In genomic region chr1:6614019-6614952, GRCh38 we compare ENCODE assay signal across 8 cellular contexts. TPM values are rescaled to one million over a fixed set of nuclear protein-coding genes. Genes with fewer than 3 reads are reported as not detected.
DNase-seq lines count a peak whose midpoint lies in the region; ATAC-seq, FAIRE-seq and TF ChIP-seq lines count a peak whose summit lies in the region.

No MANE protein-coding gene starts in this region.

- H3K36me3 Mint-ChIP-seq in activated T-helper 1 cell treated with anti-CD3 and anti-CD28 coated beads, Interleukin-12 subunit alpha, Interleukin-12 subunit beta, Interleukin-2, Interleukin-4 antibody, amounts not matched to agents 30 ng/mL and 10 ng/mL and 1 ng/mL, durations not matched to agents 14 hours and 24 hours and 36 hours (ENCODE audit: low read depth), result peaks cover 11% of the 10 kb centered on the region
- peaks cover 12% of the 10 kb centered on the region for H3K36me3 Mint-ChIP-seq in nephron (ENCODE audit: low read depth)

- peak overlapping the region; percentile 97 for H3K27ac ChIP-seq in vagina

- H3K27me3 ChIP-seq in vagina, result no peaks in the 10 kb centered on the region

- H3K4me3 ChIP-seq in LNCaP clone FGC (ENCODE audit: low read depth, low read length) (peak overlapping the region; percentile 64), fibroblast of mammary gland (ENCODE audit: control insufficient read depth, low read depth, low read length) (peak overlapping the region; percentile 61), vagina (peak overlapping the region; percentile 85 to 98)

- TF ChIP-seq POLR2A in vagina (IDR thresholded peaks at IDR 0.05), result no peak

- peaks cover 24% of the 10 kb centered on the region for H3K4me1 Mint-ChIP-seq in activated T-helper 1 cell treated with anti-CD3 and anti-CD28 coated beads, Interleukin-12 subunit alpha, Interleukin-12 subunit beta, Interleukin-2, Interleukin-4 antibody, amounts not matched to agents 30 ng/mL and 10 ng/mL and 1 ng/mL, durations not matched to agents 14 hours and 24 hours and 36 hours (ENCODE audit: low read depth)
- H3K4me1 Mint-ChIP-seq in nephron, result peaks cover 31% of the 10 kb centered on the region

- TF ChIP-seq CTCF in D721Med (IDR thresholded peaks at IDR 0.05; ENCODE audit: insufficient read depth, missing control alignments), result no peak
- TF ChIP-seq CTCF in LNCaP clone FGC (IDR thresholded peaks at IDR 0.05; ENCODE audit: control insufficient read depth, extremely low read depth, insufficient read depth), result no peak
- no peak for TF ChIP-seq CTCF in fibroblast of mammary gland (conservative IDR thresholded peaks at IDR 0.05; ENCODE audit: control insufficient read depth, insufficient read depth, low read depth, low read length)
- no peak for TF ChIP-seq CTCF in nephron (IDR thresholded peaks at IDR 0.05; ENCODE audit: unreplicated experiment in 3 of 3)
- TF ChIP-seq CTCF in vagina (IDR thresholded peaks at IDR 0.05), result no peak

- peak overlapping the region; percentile 44 for H3K27ac Mint-ChIP-seq in activated T-helper 1 cell treated with anti-CD3 and anti-CD28 coated beads, Interleukin-12 subunit alpha, Interleukin-12 subunit beta, Interleukin-2, Interleukin-4 antibody, amounts not matched to agents 30 ng/mL and 10 ng/mL and 1 ng/mL, durations not matched to agents 14 hours and 24 hours and 36 hours
- no peak overlapping the region for H3K27ac Mint-ChIP-seq in nephron

- DNase-seq in D721Med (ENCODE audit: insufficient read length, low spot score) (peak; percentile 50), LNCaP clone FGC (ENCODE audit: low read depth) (no peak), fibroblast of mammary gland (ENCODE audit: low read depth) (no peak), vagina (ENCODE audit: extremely low spot score in 2 of 2) (no peak), NCI-H2029 treated with DMSO at 0.1 percent for 48 hours (lab: John Stamatoyannopoulos, UW) (no peak)
- peak; percentile 62 for DNase-seq in activated T-helper 1 cell treated with anti-CD3 and anti-CD28 coated beads, Interleukin-12 subunit alpha, Interleukin-12 subunit beta, Interleukin-2, Interleukin-4 antibody, amounts not matched to agents 30 ng/mL and 10 ng/mL and 1 ng/mL, durations not matched to agents 14 hours and 24 hours and 36 hours (ENCODE audit: low spot score)

- peaks cover 0 to 13% of the 10 kb centered on the region in 2 donors for H3K36me3 ChIP-seq in vagina

- no peaks in the 10 kb centered on the region for H3K9me3 ChIP-seq in vagina

- FAIRE-seq in D721Med (lab: Jason Lieb, UNC), result no peak

- H3K4me1 ChIP-seq in vagina, result peaks cover 48% of the 10 kb centered on the region

- H3K27me3 Mint-ChIP-seq in activated T-helper 1 cell treated with anti-CD3 and anti-CD28 coated beads, Interleukin-12 subunit alpha, Interleukin-12 subunit beta, Interleukin-2, Interleukin-4 antibody, amounts not matched to agents 30 ng/mL and 10 ng/mL and 1 ng/mL, durations not matched to agents 14 hours and 24 hours and 36 hours (ENCODE audit: insufficient read depth), result peaks cover 4% of the 10 kb centered on the region
- H3K27me3 Mint-ChIP-seq in nephron (ENCODE audit: low read depth), result no peaks in the 10 kb centered on the region

- intact Hi-C loops in activated T-helper 1 cell treated with anti-CD3 and anti-CD28 coated beads, Interleukin-12 subunit alpha, Interleukin-12 subunit beta, Interleukin-2, Interleukin-4 antibody, amounts not matched to agents 30 ng/mL and 10 ng/mL and 1 ng/mL, durations not matched to agents 14 hours and 24 hours and 36 hours (cut with micrococcal nuclease), result no loop called here
- intact Hi-C loops in vagina (cut with DNase I), result no loop called here

- ATAC-seq in HG02885 (IDR thresholded peaks at IDR 0.05; ENCODE audit: poor library complexity, unreplicated experiment), result no peak

- peak overlapping the region; percentile 80 for H3K4me3 Mint-ChIP-seq in activated T-helper 1 cell treated with anti-CD3 and anti-CD28 coated beads, Interleukin-12 subunit alpha, Interleukin-12 subunit beta, Interleukin-2, Interleukin-4 antibody, amounts not matched to agents 30 ng/mL and 10 ng/mL and 1 ng/mL, durations not matched to agents 14 hours and 24 hours and 36 hours
- H3K4me3 Mint-ChIP-seq in nephron, result peak overlapping the region; percentile 86 to 93 (median 92)

- H3K9me3 Mint-ChIP-seq in activated T-helper 1 cell treated with anti-CD3 and anti-CD28 coated beads, Interleukin-12 subunit alpha, Interleukin-12 subunit beta, Interleukin-2, Interleukin-4 antibody, amounts not matched to agents 30 ng/mL and 10 ng/mL and 1 ng/mL, durations not matched to agents 14 hours and 24 hours and 36 hours, result no peaks in the 10 kb centered on the region
- H3K9me3 Mint-ChIP-seq in nephron, result no peaks in the 10 kb centered on the region

RNA-seq across cellular contexts. Expression of gene PHF13, which starts 0.8 kb away (rescaled TPM):
- total RNA-seq in activated T-helper 1 cell treated with anti-CD3 and anti-CD28 coated beads, Interleukin-12 subunit alpha, Interleukin-12 subunit beta, Interleukin-2, Interleukin-4 antibody, amounts not matched to agents 30 ng/mL and 10 ng/mL and 1 ng/mL, durations not matched to agents 14 hours and 24 hours and 36 hours, result 18.8 and 19.5 TPM in 2 replicates
- 21.6 TPM for total RNA-seq in vagina

RNA-seq across cellular contexts. Expression of gene THAP3, which starts 10.4 kb away (rescaled TPM):
- total RNA-seq in activated T-helper 1 cell treated with anti-CD3 and anti-CD28 coated beads, Interleukin-12 subunit alpha, Interleukin-12 subunit beta, Interleukin-2, Interleukin-4 antibody, amounts not matched to agents 30 ng/mL and 10 ng/mL and 1 ng/mL, durations not matched to agents 14 hours and 24 hours and 36 hours, result 22.2 and 23.5 TPM in 2 replicates
- total RNA-seq in vagina, result 29.0 TPM

RNA-seq across cellular contexts. Expression of gene KLHL21, which starts 11.6 kb away (rescaled TPM):
- total RNA-seq in activated T-helper 1 cell treated with anti-CD3 and anti-CD28 coated beads, Interleukin-12 subunit alpha, Interleukin-12 subunit beta, Interleukin-2, Interleukin-4 antibody, amounts not matched to agents 30 ng/mL and 10 ng/mL and 1 ng/mL, durations not matched to agents 14 hours and 24 hours and 36 hours, result 27.8 and 28.1 TPM in 2 replicates
- total RNA-seq in vagina, result 54.3 TPM

RNA-seq across cellular contexts. Expression of gene ZBTB48, which starts 34.5 kb away (rescaled TPM):
- total RNA-seq in activated T-helper 1 cell treated with anti-CD3 and anti-CD28 coated beads, Interleukin-12 subunit alpha, Interleukin-12 subunit beta, Interleukin-2, Interleukin-4 antibody, amounts not matched to agents 30 ng/mL and 10 ng/mL and 1 ng/mL, durations not matched to agents 14 hours and 24 hours and 36 hours, result 34.5 and 35.7 TPM in 2 replicates
- total RNA-seq in vagina, result 9.1 TPM

RNA-seq across cellular contexts. Expression of gene TAS1R1, which starts 59.2 kb away (rescaled TPM):
- total RNA-seq in activated T-helper 1 cell treated with anti-CD3 and anti-CD28 coated beads, Interleukin-12 subunit alpha, Interleukin-12 subunit beta, Interleukin-2, Interleukin-4 antibody, amounts not matched to agents 30 ng/mL and 10 ng/mL and 1 ng/mL, durations not matched to agents 14 hours and 24 hours and 36 hours, result not detected in 2 replicates
- not detected for total RNA-seq in vagina

Comparison
In these comparisons a context has a peak if more than half of its experiments do, and no peak if none do; other contexts are left out.
1. DNase-seq: peak in D721Med (single experiment) and activated T-helper 1 cell treated with anti-CD3 and anti-CD28 coated beads, Interleukin-12 subunit alpha, Interleukin-12 subunit beta, Interleukin-2, Interleukin-4 antibody, amounts not matched to agents 30 ng/mL and 10 ng/mL and 1 ng/mL, durations not matched to agents 14 hours and 24 hours and 36 hours (single experiment); none in LNCaP clone FGC (single experiment), fibroblast of mammary gland (single experiment), vagina (0 of 2) and NCI-H2029 treated with DMSO at 0.1 percent for 48 hours (single experiment).
2. Peak in every context shown above with its lines, with median percentiles within 50 percentile points of each other: H3K4me3 ChIP-seq.